ENCODE assay signal across 1 cellular context in the genomic region with DNA sequence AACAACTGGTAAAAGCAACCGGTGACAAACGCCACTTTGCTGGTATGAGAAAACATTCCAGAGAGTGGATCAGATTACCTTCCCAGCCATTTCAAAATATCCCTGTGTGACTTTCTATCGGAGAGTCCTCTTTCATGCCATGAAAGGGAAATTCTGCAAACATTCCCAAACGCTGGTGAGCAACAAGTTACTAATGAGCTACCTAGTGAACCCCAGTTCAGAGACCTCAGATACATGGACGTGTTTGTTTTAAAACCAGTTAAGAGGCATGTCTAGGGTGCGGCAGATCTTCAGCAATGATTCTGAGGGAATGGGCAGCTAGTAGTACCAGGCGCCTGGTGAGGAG.
TF ChIP-seq lines count a peak whose summit lies in the region.

No MANE protein-coding gene starts in this region.

TF ChIP-seq in GM23338, 12 proteins besides CTCF, POLR2A, EP300 and RAD21 (continued from another document):
- TF ChIP-seq, protein P1, sequence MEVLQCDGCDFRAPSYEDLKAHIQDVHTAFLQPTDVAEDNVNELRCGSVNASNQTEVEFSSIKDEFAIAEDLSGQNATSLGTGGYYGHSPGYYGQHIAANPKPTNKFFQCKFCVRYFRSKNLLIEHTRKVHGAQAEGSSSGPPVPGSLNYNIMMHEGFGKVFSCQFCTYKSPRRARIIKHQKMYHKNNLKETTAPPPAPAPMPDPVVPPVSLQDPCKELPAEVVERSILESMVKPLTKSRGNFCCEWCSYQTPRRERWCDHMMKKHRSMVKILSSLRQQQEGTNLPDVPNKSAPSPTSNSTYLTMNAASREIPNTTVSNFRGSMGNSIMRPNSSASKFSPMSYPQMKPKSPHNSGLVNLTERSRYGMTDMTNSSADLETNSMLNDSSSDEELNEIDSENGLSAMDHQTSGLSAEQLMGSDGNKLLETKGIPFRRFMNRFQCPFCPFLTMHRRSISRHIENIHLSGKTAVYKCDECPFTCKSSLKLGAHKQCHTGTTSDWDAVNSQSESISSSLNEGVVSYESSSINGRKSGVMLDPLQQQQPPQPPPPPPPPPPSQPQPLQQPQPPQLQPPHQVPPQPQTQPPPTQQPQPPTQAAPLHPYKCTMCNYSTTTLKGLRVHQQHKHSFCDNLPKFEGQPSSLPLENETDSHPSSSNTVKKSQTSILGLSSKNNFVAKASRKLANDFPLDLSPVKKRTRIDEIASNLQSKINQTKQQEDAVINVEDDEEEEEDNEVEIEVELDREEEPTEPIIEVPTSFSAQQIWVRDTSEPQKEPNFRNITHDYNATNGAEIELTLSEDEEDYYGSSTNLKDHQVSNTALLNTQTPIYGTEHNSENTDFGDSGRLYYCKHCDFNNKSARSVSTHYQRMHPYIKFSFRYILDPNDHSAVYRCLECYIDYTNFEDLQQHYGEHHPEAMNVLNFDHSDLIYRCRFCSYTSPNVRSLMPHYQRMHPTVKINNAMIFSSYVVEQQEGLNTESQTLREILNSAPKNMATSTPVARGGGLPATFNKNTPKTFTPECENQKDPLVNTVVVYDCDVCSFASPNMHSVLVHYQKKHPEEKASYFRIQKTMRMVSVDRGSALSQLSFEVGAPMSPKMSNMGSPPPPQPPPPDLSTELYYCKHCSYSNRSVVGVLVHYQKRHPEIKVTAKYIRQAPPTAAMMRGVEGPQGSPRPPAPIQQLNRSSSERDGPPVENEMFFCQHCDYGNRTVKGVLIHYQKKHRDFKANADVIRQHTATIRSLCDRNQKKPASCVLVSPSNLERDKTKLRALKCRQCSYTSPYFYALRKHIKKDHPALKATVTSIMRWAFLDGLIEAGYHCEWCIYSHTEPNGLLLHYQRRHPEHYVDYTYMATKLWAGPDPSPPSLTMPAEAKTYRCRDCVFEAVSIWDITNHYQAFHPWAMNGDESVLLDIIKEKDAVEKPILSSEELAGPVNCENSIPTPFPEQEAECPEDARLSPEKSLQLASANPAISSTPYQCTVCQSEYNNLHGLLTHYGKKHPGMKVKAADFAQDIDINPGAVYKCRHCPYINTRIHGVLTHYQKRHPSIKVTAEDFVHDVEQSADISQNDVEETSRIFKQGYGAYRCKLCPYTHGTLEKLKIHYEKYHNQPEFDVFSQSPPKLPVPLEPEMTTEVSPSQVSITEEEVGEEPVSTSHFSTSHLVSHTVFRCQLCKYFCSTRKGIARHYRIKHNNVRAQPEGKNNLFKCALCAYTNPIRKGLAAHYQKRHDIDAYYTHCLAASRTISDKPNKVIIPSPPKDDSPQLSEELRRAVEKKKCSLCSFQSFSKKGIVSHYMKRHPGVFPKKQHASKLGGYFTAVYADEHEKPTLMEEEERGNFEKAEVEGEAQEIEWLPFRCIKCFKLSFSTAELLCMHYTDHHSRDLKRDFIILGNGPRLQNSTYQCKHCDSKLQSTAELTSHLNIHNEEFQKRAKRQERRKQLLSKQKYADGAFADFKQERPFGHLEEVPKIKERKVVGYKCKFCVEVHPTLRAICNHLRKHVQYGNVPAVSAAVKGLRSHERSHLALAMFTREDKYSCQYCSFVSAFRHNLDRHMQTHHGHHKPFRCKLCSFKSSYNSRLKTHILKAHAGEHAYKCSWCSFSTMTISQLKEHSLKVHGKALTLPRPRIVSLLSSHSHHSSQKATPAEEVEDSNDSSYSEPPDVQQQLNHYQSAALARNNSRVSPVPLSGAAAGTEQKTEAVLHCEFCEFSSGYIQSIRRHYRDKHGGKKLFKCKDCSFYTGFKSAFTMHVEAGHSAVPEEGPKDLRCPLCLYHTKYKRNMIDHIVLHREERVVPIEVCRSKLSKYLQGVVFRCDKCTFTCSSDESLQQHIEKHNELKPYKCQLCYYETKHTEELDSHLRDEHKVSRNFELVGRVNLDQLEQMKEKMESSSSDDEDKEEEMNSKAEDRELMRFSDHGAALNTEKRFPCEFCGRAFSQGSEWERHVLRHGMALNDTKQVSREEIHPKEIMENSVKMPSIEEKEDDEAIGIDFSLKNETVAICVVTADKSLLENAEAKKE (CRISPR knock-in tag; IDR thresholded peaks at IDR 0.05): no peak
- TF ChIP-seq ZNF114 (CRISPR knock-in tag; IDR thresholded peaks at IDR 0.05) (no peak), EZH2phosphoT487 (IDR thresholded peaks at IDR 0.05; ENCODE audit: unreplicated experiment) (no peak), POLR2AphosphoS5 (IDR thresholded peaks at IDR 0.05; ENCODE audit: low read depth) (no peak), ZNF331 (CRISPR knock-in tag; IDR thresholded peaks at IDR 0.05; ENCODE audit: low read depth) (no peak), NANOG (IDR thresholded peaks at IDR 0.05; ENCODE audit: borderline replicate concordance) (no peak), EZH2 (IDR thresholded peaks at IDR 0.05; ENCODE audit: low read depth, unreplicated experiment) (no peak), STAT1 (IDR thresholded peaks at IDR 0.05; ENCODE audit: unreplicated experiment) (no peak), JUNB (IDR thresholded peaks at IDR 0.05; ENCODE audit: unreplicated experiment) (no peak)
- TF ChIP-seq, protein P2, sequence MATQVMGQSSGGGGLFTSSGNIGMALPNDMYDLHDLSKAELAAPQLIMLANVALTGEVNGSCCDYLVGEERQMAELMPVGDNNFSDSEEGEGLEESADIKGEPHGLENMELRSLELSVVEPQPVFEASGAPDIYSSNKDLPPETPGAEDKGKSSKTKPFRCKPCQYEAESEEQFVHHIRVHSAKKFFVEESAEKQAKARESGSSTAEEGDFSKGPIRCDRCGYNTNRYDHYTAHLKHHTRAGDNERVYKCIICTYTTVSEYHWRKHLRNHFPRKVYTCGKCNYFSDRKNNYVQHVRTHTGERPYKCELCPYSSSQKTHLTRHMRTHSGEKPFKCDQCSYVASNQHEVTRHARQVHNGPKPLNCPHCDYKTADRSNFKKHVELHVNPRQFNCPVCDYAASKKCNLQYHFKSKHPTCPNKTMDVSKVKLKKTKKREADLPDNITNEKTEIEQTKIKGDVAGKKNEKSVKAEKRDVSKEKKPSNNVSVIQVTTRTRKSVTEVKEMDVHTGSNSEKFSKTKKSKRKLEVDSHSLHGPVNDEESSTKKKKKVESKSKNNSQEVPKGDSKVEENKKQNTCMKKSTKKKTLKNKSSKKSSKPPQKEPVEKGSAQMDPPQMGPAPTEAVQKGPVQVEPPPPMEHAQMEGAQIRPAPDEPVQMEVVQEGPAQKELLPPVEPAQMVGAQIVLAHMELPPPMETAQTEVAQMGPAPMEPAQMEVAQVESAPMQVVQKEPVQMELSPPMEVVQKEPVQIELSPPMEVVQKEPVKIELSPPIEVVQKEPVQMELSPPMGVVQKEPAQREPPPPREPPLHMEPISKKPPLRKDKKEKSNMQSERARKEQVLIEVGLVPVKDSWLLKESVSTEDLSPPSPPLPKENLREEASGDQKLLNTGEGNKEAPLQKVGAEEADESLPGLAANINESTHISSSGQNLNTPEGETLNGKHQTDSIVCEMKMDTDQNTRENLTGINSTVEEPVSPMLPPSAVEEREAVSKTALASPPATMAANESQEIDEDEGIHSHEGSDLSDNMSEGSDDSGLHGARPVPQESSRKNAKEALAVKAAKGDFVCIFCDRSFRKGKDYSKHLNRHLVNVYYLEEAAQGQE (IDR thresholded peaks at IDR 0.05; ENCODE audit: unreplicated experiment): no peak
